ENCODE assay signal across 12 cellular contexts in genomic region chr1:242784074-242784473, GRCh38.
DNase-seq lines count a peak whose midpoint lies in the region; ATAC-seq and TF ChIP-seq lines count a peak whose summit lies in the region.
"Had no signal": no experiment of that assay in that cellular context is flagged by ENCODE, and none has a peak within 500 bp of the region (broad histone marks: within the 10 kb centered on the region; RNA-seq: fewer than 3 reads in every experiment).

No MANE protein-coding gene starts in this region.

- TF ChIP-seq CTCF in Peyer's patch (IDR thresholded peaks at IDR 0.05) = no peak

- H3K27ac ChIP-seq in Peyer's patch = peak overlapping the region in 2 of 4 donors; percentile 43 to 57
- H3K27ac ChIP-seq: ovary had no signal

- DNase-seq in Peyer's patch (peak in 2 of 3 donors; percentile 58 to 68), activated T-cell treated with anti-CD3 and anti-CD28 coated beads for 4 hours (no peak), occipital lobe (lab: John Stamatoyannopoulos, UW) (no peak)
- DNase-seq in activated CD8-positive, alpha-beta memory T cell treated with anti-CD3 and anti-CD28 coated beads, Interleukin-2, amount 50 U/mL, for 4 hours = no peak
- no peak for DNase-seq in activated naive CD4-positive, alpha-beta T cell treated with anti-CD3 and anti-CD28 coated beads, Interleukin-2, amount 50 U/mL, for 72 hours (ENCODE audit: low spot score in 2 of 2)
- DNase-seq: HCEC 1CT, NCI-H1694 treated with DMSO at 0.1 percent for 48 hours, ovary had no signal

- H3K36me3 Mint-ChIP-seq in activated naive CD4-positive, alpha-beta T cell treated with anti-CD3 and anti-CD28 coated beads, Interleukin-2, amount 50 U/mL, for 72 hours = no peaks in the 10 kb centered on the region

- no peak overlapping the region for H3K27ac Mint-ChIP-seq in activated naive CD4-positive, alpha-beta T cell treated with anti-CD3 and anti-CD28 coated beads, Interleukin-2, amount 50 U/mL, for 72 hours
- H3K27ac Mint-ChIP-seq: activated T-helper 17 cell treated with anti-CD3 and anti-CD28 coated beads, Interleukin-2, amount 50 U/mL, for 72 hours had no signal

- no peak overlapping the region for H3K4me3 ChIP-seq in Peyer's patch
- H3K4me3 ChIP-seq: ovary had no signal

- no peaks in the 10 kb centered on the region for H3K4me1 ChIP-seq in Peyer's patch

- no peaks in the 10 kb centered on the region for H3K9me3 ChIP-seq in Peyer's patch
- H3K9me3 ChIP-seq: ovary had no signal

- peaks cover 0 to 4% of the 10 kb centered on the region in 2 donors for H3K9me3 Mint-ChIP-seq in activated naive CD4-positive, alpha-beta T cell treated with anti-CD3 and anti-CD28 coated beads, Interleukin-2, amount 50 U/mL, for 72 hours
- H3K9me3 Mint-ChIP-seq: activated T-helper 17 cell treated with anti-CD3 and anti-CD28 coated beads, Interleukin-2, amount 50 U/mL, for 72 hours had no signal

- H3K27me3 ChIP-seq in Peyer's patch = no peaks in the 10 kb centered on the region
- H3K27me3 ChIP-seq: ovary had no signal

- ATAC-seq in GM18499 (IDR thresholded peaks at IDR 0.05; ENCODE audit: insufficient read depth, unreplicated experiment) (peak; percentile 48), GM21423 (IDR thresholded peaks at IDR 0.05; ENCODE audit: unreplicated experiment) (peak; percentile 72), HG03280 (IDR thresholded peaks at IDR 0.05; ENCODE audit: unreplicated experiment) (peak; percentile 57)
- ATAC-seq in activated naive CD4-positive, alpha-beta T cell treated with anti-CD3 and anti-CD28 coated beads, Interleukin-2, amount 50 U/mL, for 72 hours = no peak
- ATAC-seq: activated T-helper 17 cell treated with anti-CD3 and anti-CD28 coated beads, Interleukin-2, amount 50 U/mL, for 72 hours had no signal

- no peaks in the 10 kb centered on the region for H3K36me3 ChIP-seq in Peyer's patch
- H3K36me3 ChIP-seq: ovary had no signal

- no peak for TF ChIP-seq POLR2A in Peyer's patch (IDR thresholded peaks at IDR 0.05)

Comparison
In these comparisons a context has a peak if more than half of its experiments do, and no peak if none do; other contexts are left out.
1. ATAC-seq: peak in GM18499 (single experiment), GM21423 (single experiment) and HG03280 (single experiment); none in activated naive CD4-positive, alpha-beta T cell treated with anti-CD3 and anti-CD28 coated beads, Interleukin-2, amount 50 U/mL, for 72 hours (0 of 2).
2. DNase-seq: peak in Peyer's patch (2 of 3); none in activated T-cell treated with anti-CD3 and anti-CD28 coated beads for 4 hours (single experiment), activated CD8-positive, alpha-beta memory T cell treated with anti-CD3 and anti-CD28 coated beads, Interleukin-2, amount 50 U/mL, for 4 hours (single experiment), activated naive CD4-positive, alpha-beta T cell treated with anti-CD3 and anti-CD28 coated beads, Interleukin-2, amount 50 U/mL, for 72 hours (0 of 2) and occipital lobe (single experiment).